Comparison of ENCODE assay signal across 14 cellular contexts in the genomic region with DNA sequence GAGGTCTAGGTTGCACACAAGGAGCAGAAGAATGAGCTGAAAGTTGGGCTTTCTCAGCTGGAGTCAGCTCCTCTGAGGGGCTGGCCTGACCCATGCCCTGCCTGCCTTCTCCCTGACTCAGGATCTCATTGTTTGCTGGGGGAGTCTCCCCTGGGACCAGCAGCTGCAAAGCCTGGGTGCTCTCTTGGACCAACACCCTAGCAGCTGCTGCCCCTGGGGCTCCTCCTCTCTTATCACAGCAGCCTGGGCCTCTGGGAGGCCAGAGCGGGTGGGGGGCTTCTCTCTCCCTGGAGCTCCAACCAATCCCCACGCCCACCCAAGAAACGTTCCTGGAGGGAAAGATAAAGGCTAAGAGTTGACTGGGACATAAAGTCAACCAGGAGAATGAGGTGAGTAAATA. TPM values are rescaled to one million over a fixed set of nuclear protein-coding genes. Genes with fewer than 3 reads are reported as not detected.
A peak's percentile ranks its signal among the peaks of the same experiment; 100 is the strongest.
DNase-seq lines count a peak whose midpoint lies in the region; ATAC-seq and TF ChIP-seq lines count a peak whose summit lies in the region.
"Had no signal": no experiment of that assay in that cellular context is flagged by ENCODE, and none has a peak within 500 bp of the region (broad histone marks: within the 10 kb centered on the region; RNA-seq: fewer than 3 reads in every experiment).

No MANE protein-coding gene starts in this region.

- H3K27ac ChIP-seq in C4-2B = peak overlapping the region; percentile 48; the same call in 1 of the 2 replicates
- H3K27ac ChIP-seq in DND-41 (ENCODE audit: low read length) = peak overlapping the region; percentile 21
- peak overlapping the region; percentile 53 for H3K27ac ChIP-seq in naive thymus-derived CD4-positive, alpha-beta T cell (ENCODE audit: low read depth, low read length)
- H3K27ac ChIP-seq: adrenal gland, coronary artery, neutrophil had no signal

- intact Hi-C loops in naive thymus-derived CD4-positive, alpha-beta T cell (cut with micrococcal nuclease) = no loop called here

- H3K79me2 ChIP-seq in DND-41 (ENCODE audit: insufficient read depth, low read length) = no peaks in the 10 kb centered on the region

- H3K27ac Mint-ChIP-seq in activated naive CD8-positive, alpha-beta T cell = peak overlapping the region; percentile 95
- H3K27ac Mint-ChIP-seq in naive thymus-derived CD4-positive, alpha-beta T cell = peak overlapping the region in 8 of 9 donors; percentile 51 to 86 (median 76)

- H3K4me3 ChIP-seq in DND-41 (ENCODE audit: low read depth in 1 of 2, low read length in 2 of 2) = no peak overlapping the region
- no peak overlapping the region for H3K4me3 ChIP-seq in naive thymus-derived CD4-positive, alpha-beta T cell (ENCODE audit: low read length)
- H3K4me3 ChIP-seq: adrenal gland, coronary artery had no signal

- no peaks in the 10 kb centered on the region for H3K27me3 Mint-ChIP-seq in activated naive CD8-positive, alpha-beta T cell
- no peaks in the 10 kb centered on the region for H3K27me3 Mint-ChIP-seq in naive thymus-derived CD4-positive, alpha-beta T cell

- H3K9me3 ChIP-seq in DND-41 (ENCODE audit: insufficient read depth, low read length, severe bottlenecking) = no peaks in the 10 kb centered on the region
- H3K9me3 ChIP-seq in naive thymus-derived CD4-positive, alpha-beta T cell (ENCODE audit: control insufficient read depth in 2 of 3, low read length in 3 of 3) = peaks cover 0 to 4% (median 0%) of the 10 kb centered on the region in 3 experiments
- H3K9me3 ChIP-seq: Caco-2, neutrophil had no signal

- no peak for TF ChIP-seq CTCF in C4-2B (conservative IDR thresholded peaks at IDR 0.05)
- no peak for TF ChIP-seq CTCF in DND-41 (IDR thresholded peaks at IDR 0.05; ENCODE audit: borderline replicate concordance, extremely low read depth, low read length, poor library complexity, severe bottlenecking)

- no peaks in the 10 kb centered on the region for H4K20me1 ChIP-seq in DND-41 (ENCODE audit: insufficient read depth, low read length)

- no peak overlapping the region for H2AFZ ChIP-seq in DND-41 (ENCODE audit: low read depth, low read length)

- peaks cover 7% of the 10 kb centered on the region for H3K9me3 Mint-ChIP-seq in activated naive CD8-positive, alpha-beta T cell (ENCODE audit: low read depth)
- H3K9me3 Mint-ChIP-seq in naive thymus-derived CD4-positive, alpha-beta T cell = peaks cover 4 to 20% (median 15%) of the 10 kb centered on the region in 11 donors

- H3K4me3 Mint-ChIP-seq in activated naive CD8-positive, alpha-beta T cell = peak overlapping the region; percentile 35
- peak overlapping the region in 7 of 10 donors; percentile 28 to 69 (median 47) for H3K4me3 Mint-ChIP-seq in naive thymus-derived CD4-positive, alpha-beta T cell

- in situ Hi-C loops in G401 (cut with HindIII; ENCODE audit: low sequenced_read_pairs) = no loop called here

- CTCF ChIA-PET in naive thymus-derived CD4-positive, alpha-beta T cell (lab: Charles Lee) = interaction anchor here (4.0 kb wide), 1 partner anchor 34 kb away, joined by 37 read pairs; a partner anchor contains a TSS

- POLR2A ChIA-PET in naive thymus-derived CD4-positive, alpha-beta T cell (lab: Charles Lee) = interaction anchor here (0.7 to 6.2 kb wide), 7 partner anchors 9 to 154 kb away, joined by 3 to 62 read pairs (median 4); a partner anchor contains a TSS

- no peak overlapping the region for H3K9ac ChIP-seq in DND-41 (ENCODE audit: low read depth, low read length)

- peaks cover 74% of the 10 kb centered on the region for H3K4me1 Mint-ChIP-seq in activated naive CD8-positive, alpha-beta T cell (ENCODE audit: low read depth)
- H3K4me1 Mint-ChIP-seq in naive thymus-derived CD4-positive, alpha-beta T cell = peaks cover 54 to 87% (median 66%) of the 10 kb centered on the region in 7 donors

- DNase-seq in DND-41 (no peak), GM19240 (ENCODE audit: insufficient read length, low spot score) (no peak), G401 (ENCODE audit: low spot score) (no peak)
- no peak for DNase-seq in naive thymus-derived CD4-positive, alpha-beta T cell
- DNase-seq: adrenal gland; Caco-2; NCI-H2029 treated with DMSO at 0.1 percent for 48 hours; NK-92 treated with Interleukin-12 subunit alpha and Interleukin-12 subunit beta, amount 100 ng/mL, for 24 hours had no signal

- H3K36me3 ChIP-seq in DND-41 (ENCODE audit: insufficient read depth, low read length) = no peaks in the 10 kb centered on the region
- H3K36me3 ChIP-seq in naive thymus-derived CD4-positive, alpha-beta T cell (ENCODE audit: control insufficient read depth in 2 of 3, insufficient read depth in 3 of 3, low read length in 3 of 3) = no peaks in the 10 kb centered on the region
- H3K36me3 ChIP-seq: adrenal gland, neutrophil had no signal

- peaks cover 24% of the 10 kb centered on the region for H3K4me1 ChIP-seq in DND-41 (ENCODE audit: insufficient read depth, low read length)
- H3K4me1 ChIP-seq in naive thymus-derived CD4-positive, alpha-beta T cell (ENCODE audit: control insufficient read depth in 2 of 2, insufficient read depth in 2 of 2, low read length in 2 of 2) = peaks cover 45 to 51% of the 10 kb centered on the region in 2 donors
- H3K4me1 ChIP-seq: adrenal gland had no signal

- H3K27me3 ChIP-seq in DND-41 (ENCODE audit: insufficient read depth, low read length, poor library complexity) = no peaks in the 10 kb centered on the region
- no peaks in the 10 kb centered on the region for H3K27me3 ChIP-seq in naive thymus-derived CD4-positive, alpha-beta T cell (ENCODE audit: control insufficient read depth in 2 of 2, insufficient read depth in 2 of 2, low read length in 2 of 2)
- H3K27me3 ChIP-seq: adrenal gland had no signal

- H3K36me3 Mint-ChIP-seq in activated naive CD8-positive, alpha-beta T cell = peaks cover 4% of the 10 kb centered on the region
- peaks cover 0 to 26% (median 6%) of the 10 kb centered on the region in 5 donors for H3K36me3 Mint-ChIP-seq in naive thymus-derived CD4-positive, alpha-beta T cell

- ATAC-seq in DND-41 (ENCODE audit: insufficient read depth, low read depth) = peak; percentile 40; the same call in 1 of the 3 replicates
- no peak for ATAC-seq in naive thymus-derived CD4-positive, alpha-beta T cell
- ATAC-seq in HG02610 (IDR thresholded peaks at IDR 0.05; ENCODE audit: unreplicated experiment) = no peak
- no peak for ATAC-seq in GM21529 (IDR thresholded peaks at IDR 0.05; ENCODE audit: unreplicated experiment)

- no peak overlapping the region for H3K4me2 ChIP-seq in DND-41 (ENCODE audit: insufficient read depth, low read length)

RNA-seq across cellular contexts. Expression of a gene that starts 1.6 kb away (rescaled TPM):
- total RNA-seq in naive thymus-derived CD4-positive, alpha-beta T cell = 100 to 1,000 TPM in 2 of 5 experiments, 10 to 100 TPM in 3; 14.9 to 118 (median 28.1) TPM
- polyA plus RNA-seq in naive thymus-derived CD4-positive, alpha-beta T cell = 1 to 10 TPM in 1 of 2 donors, under 1 TPM in 1; 0.57 to 1.6 TPM
- 0.55 and 0.61 TPM in 2 replicates for total RNA-seq in G401 (2014; rRNA removed; shearing (Covaris generic))

RNA-seq across cellular contexts. Expression of a gene that starts 34.9 kb away (rescaled TPM):
- total RNA-seq in naive thymus-derived CD4-positive, alpha-beta T cell = 100 to 1,000 TPM in 1 of 5 experiments, 10 to 100 TPM in 4; 48.7 to 146 (median 69.1) TPM
- polyA plus RNA-seq in naive thymus-derived CD4-positive, alpha-beta T cell = 10 to 100 TPM; 73.5 to 91.1 TPM
- total RNA-seq in G401 (2014; rRNA removed; shearing (Covaris generic)) = 273 and 325 TPM in 2 replicates
